8 cellular contexts compared by ENCODE assay signal in genomic region chr15:61835476-61836106, GRCh38.
DNase-seq lines count a peak whose midpoint lies in the region; ATAC-seq and TF ChIP-seq lines count a peak whose summit lies in the region.

No MANE protein-coding gene starts in this region.

- no peak overlapping the region for H3K4me3 Mint-ChIP-seq in natural killer cell

- POLR2A ChIA-PET in HEK293 (lab: Yijun Ruan, JAX) = no interaction called here

- CTCF ChIA-PET in HEK293 (lab: Yijun Ruan, JAX) = interaction anchor here (0.6 to 2.3 kb wide), 26 partner anchors 11 to 1982 kb away, joined by 3 to 12 read pairs (median 4); no protein-coding TSS in a partner anchor

- DNase-seq in BE2C (peak; percentile 73), NOMO-1 treated with DMSO at 0.1 percent for 48 hours (lab: John Stamatoyannopoulos, UW; ENCODE audit: unreplicated experiment) (peak; percentile 2), erythroblast (lab: John Stamatoyannopoulos, UW) (peak; percentile 33 to 63), natural killer cell (peak; percentile 44), GF-D8 (lab: John Stamatoyannopoulos, UW) (no peak)
- DNase-seq in activated CD8-positive, alpha-beta memory T cell treated with anti-CD3 and anti-CD28 coated beads, Interleukin-2, amount 50 U/mL, for 4 hours = peak; percentile 58
- DNase-seq in stimulated activated naive CD8-positive, alpha-beta T cell treated with anti-CD3 and anti-CD28 coated beads, Interleukin-15, Interleukin-2, amounts not matched to agents 100 U/mL and 50 U/mL, for 24 hours = peak; percentile 62

- TF ChIP-seq POLR2A in erythroblast (IDR thresholded peaks at IDR 0.05; ENCODE audit: low read length) = no peak

- H3K9me3 ChIP-seq in BE2C (no peaks in the 10 kb centered on the region), HEK293 (ENCODE audit: control insufficient read depth, insufficient read depth, low read depth, low read length) (no peaks in the 10 kb centered on the region)

- H3K4me3 ChIP-seq in BE2C (ENCODE audit: low read depth, low read length) (peak overlapping the region; percentile 48), HEK293 (ENCODE audit: low read depth, low read length) (no peak overlapping the region)

- H3K27ac Mint-ChIP-seq in natural killer cell = no peak overlapping the region

- intact Hi-C loops in natural killer cell (cut with micrococcal nuclease) = loop anchor here (2.0 to 10.0 kb wide), 2 partner anchors 641 to 1251 kb away; no protein-coding TSS in a partner anchor

- H3K27ac ChIP-seq in HEK293 (ENCODE audit: extremely low read depth, low read depth, low read length) = no peak overlapping the region

- TF ChIP-seq CTCF in BE2C (IDR thresholded peaks at IDR 0.05; ENCODE audit: low read depth, low read length) (peak; percentile 97), HEK293 (tag by site-specific recombination; IDR thresholded peaks at IDR 0.05) (peak; percentile 60; the same call in 1 of the 2 replicates), natural killer cell (IDR thresholded peaks at IDR 0.05) (peak; percentile 94)

- peaks cover 12 to 27% of the 10 kb centered on the region in 2 donors for H3K27me3 Mint-ChIP-seq in natural killer cell (ENCODE audit: low read depth in 2 of 2)

- ATAC-seq in natural killer cell = peak; percentile 50 to 72 (median 62)
- no peak for ATAC-seq in stimulated activated naive CD8-positive, alpha-beta T cell treated with anti-CD3 and anti-CD28 coated beads, Interleukin-15, Interleukin-2, amounts not matched to agents 100 U/mL and 50 U/mL, for 24 hours

- H3K4me1 ChIP-seq in BE2C (peaks cover 6% of the 10 kb centered on the region), HEK293 (ENCODE audit: control insufficient read depth, insufficient read depth, low read length) (no peaks in the 10 kb centered on the region)

- no peaks in the 10 kb centered on the region for H3K9me3 Mint-ChIP-seq in natural killer cell

- no peaks in the 10 kb centered on the region for H3K36me3 ChIP-seq in BE2C
- no peaks in the 10 kb centered on the region for H3K36me3 ChIP-seq in HEK293 (ENCODE audit: control insufficient read depth in 2 of 2, insufficient read depth in 1 of 2, low read length in 2 of 2)

- H3K4me1 Mint-ChIP-seq in natural killer cell = peaks cover 7 to 13% of the 10 kb centered on the region in 2 donors

- no peaks in the 10 kb centered on the region for H3K36me3 Mint-ChIP-seq in natural killer cell

- no peaks in the 10 kb centered on the region for H3K27me3 ChIP-seq in BE2C

TF ChIP-seq in HEK293, 187 proteins besides CTCF, POLR2A, EP300 and RAD21:
- TF ChIP-seq ZNF654 (tag by site-specific recombination; IDR thresholded peaks at IDR 0.05; ENCODE audit: low read depth) (peak; percentile 67), ZNF626 (tag by site-specific recombination; IDR thresholded peaks at IDR 0.05) (no peak), IKZF3 (tag by site-specific recombination; IDR thresholded peaks at IDR 0.05) (peak; percentile 52; the same call in 1 of the 2 replicates)
